ENCODE assay signal across 8 cellular contexts in genomic region chr9:128322342-128323191, GRCh38. TPM values are rescaled to one million over a fixed set of nuclear protein-coding genes. Genes with fewer than 3 reads are reported as not detected.
DNase-seq lines count a peak whose midpoint lies in the region; TF ChIP-seq lines count a peak whose summit lies in the region.

TSS of gene COQ4 (plus strand) at chr9:128322839. CDS start at chr9:128322859, 20 bp downstream.
TSS of gene TRUB2 (minus strand) at chr9:128322447. CDS start at chr9:128322408, 39 bp downstream.

- H3K36me3 ChIP-seq in SJSA1 (peaks cover 28% of the 10 kb centered on the region), neuron (ENCODE audit: insufficient read depth, low read length) (peaks cover 30% of the 10 kb centered on the region)

- H3K4me1 ChIP-seq in SJSA1 (replicated peaks) (peaks cover 10% of the 10 kb centered on the region), neuron (ENCODE audit: insufficient read depth, low read length) (peaks cover 17% of the 10 kb centered on the region)

- peak within 1 kb of the TSS; percentile 80 for H3K4me3 ChIP-seq in SJSA1
- H3K4me3 ChIP-seq in neuron (ENCODE audit: low read length) = peak within 1 kb of the TSS; percentile 53

- H3K27me3 ChIP-seq in SJSA1 (replicated peaks) (no peaks in the 10 kb centered on the region), neuron (ENCODE audit: insufficient read depth, low read length) (no peaks in the 10 kb centered on the region)

- CTCF ChIA-PET in HEK293T (lab: Yijun Ruan, JAX) = no interaction called here

- peak within 1 kb of the TSS; percentile 73 for H3K27ac ChIP-seq in SJSA1

- DNase-seq in GM03348 (ENCODE audit: low spot score) = peak; percentile 95
- DNase-seq in HEK293T (ENCODE audit: extremely low spot score) = peak; percentile 92
- DNase-seq in MV-4-11 (lab: John Stamatoyannopoulos, UW) = peak; percentile 95
- peak; percentile 92 to 97 for DNase-seq in SJSA1 (ENCODE audit: low read depth in 1 of 2, low spot score in 2 of 2)
- DNase-seq in activated naive CD4-positive, alpha-beta T cell (lab: John Stamatoyannopoulos, UW) = peak; percentile 80 to 91 (median 88)
- DNase-seq in foreskin melanocyte = peak; percentile 96
- peak; percentile 92 for DNase-seq in stromal cell of bone marrow (ENCODE audit: low read depth)

- POLR2A ChIA-PET in HEK293T (lab: Yijun Ruan, JAX) = no interaction called here

- peak within 1 kb of the TSS; percentile 37 for H2AFZ ChIP-seq in neuron (ENCODE audit: low read depth, low read length)

- H3K9me3 ChIP-seq in SJSA1 (replicated peaks) = no peaks in the 10 kb centered on the region
- H3K9me3 ChIP-seq in neuron (ENCODE audit: low read length) = no peaks in the 10 kb centered on the region

TF ChIP-seq in HEK293T, 16 proteins besides CTCF, POLR2A, EP300 and RAD21:
- TF ChIP-seq CTBP1 (IDR thresholded peaks at IDR 0.05; ENCODE audit: borderline replicate concordance) = peak; percentile 90
- TF ChIP-seq NFRKB (IDR thresholded peaks at IDR 0.05) = no peak
- TF ChIP-seq TARDBP (IDR thresholded peaks at IDR 0.05) = peak; percentile 74
- TF ChIP-seq ZNF384 (IDR thresholded peaks at IDR 0.05) = no peak
- no peak for TF ChIP-seq FOXK2 (IDR thresholded peaks at IDR 0.05)
- TF ChIP-seq ELF4 (IDR thresholded peaks at IDR 0.05) = peak; percentile 55
- peak; percentile 26 for TF ChIP-seq L3MBTL2 (conservative IDR thresholded peaks at IDR 0.05)

RNA-seq across cellular contexts. Expression of gene COQ4, which starts in this region (rescaled TPM):
- total RNA-seq in SJSA1 (2014; rRNA removed; shearing (Covaris generic)) = 27.8 and 36.6 TPM in 2 replicates

RNA-seq across cellular contexts. Expression of gene TRUB2, which starts in this region (rescaled TPM):
- total RNA-seq in SJSA1 (2014; rRNA removed; shearing (Covaris generic)) = 8.4 and 18.3 TPM in 2 replicates

Comparison
In these comparisons a context has a peak if more than half of its experiments do, and no peak if none do; other contexts are left out.
1. Peak in every context shown above with its lines: DNase-seq, H3K4me3 ChIP-seq and H3K27ac ChIP-seq.